ENCODE assay signal across 1 cellular context in genomic region chr10:5685764-5686240, GRCh38.
TF ChIP-seq lines count a peak whose summit lies in the region.

No MANE protein-coding gene starts in this region.

TF ChIP-seq in K562, 482 proteins besides CTCF, POLR2A, EP300 and RAD21:
- TF ChIP-seq ZBTB40 (IDR thresholded peaks at IDR 0.05) (peak; percentile 56), ZBTB40 (CRISPR knock-in tag; IDR thresholded peaks at IDR 0.05) (no peak), TFAP4 (CRISPR knock-in tag; IDR thresholded peaks at IDR 0.05; ENCODE audit: borderline replicate concordance) (no peak), TARDBP (IDR thresholded peaks at IDR 0.05) (no peak), KLF6 (CRISPR knock-in tag; IDR thresholded peaks at IDR 0.05; ENCODE audit: borderline replicate concordance) (no peak), CREBBP (IDR thresholded peaks at IDR 0.05; ENCODE audit: low read depth, low read length) (no peak), CGGBP1 (CRISPR knock-in tag; IDR thresholded peaks at IDR 0.05) (no peak), BCOR (IDR thresholded peaks at IDR 0.05) (0 out of 2 replicates have a peak, but pooled peaks have one; percentile 4), ZNF431 (CRISPR knock-in tag; IDR thresholded peaks at IDR 0.05) (0 out of 2 replicates have a peak, but pooled peaks have one; percentile 22), SPI1 (IDR thresholded peaks at IDR 0.05; ENCODE audit: borderline replicate concordance, low read depth, low read length) (no peak), SMARCB1 (IDR thresholded peaks at IDR 0.05; ENCODE audit: insufficient read length, low read depth) (peak; percentile 33), ADNP (tag; IDR thresholded peaks at IDR 0.05) (no peak), RBM15 (IDR thresholded peaks at IDR 0.05; ENCODE audit: insufficient read depth, low read length) (no peak), THAP7 (CRISPR knock-in tag; IDR thresholded peaks at IDR 0.05) (no peak), TRIM28 (IDR thresholded peaks at IDR 0.05) (0 out of 2 replicates have a peak, but pooled peaks have one; percentile 1), GTF3C2 (IDR thresholded peaks at IDR 0.05; ENCODE audit: borderline replicate concordance, extremely low read depth, insufficient read length) (no peak), E2F6 (IDR thresholded peaks at IDR 0.05; ENCODE audit: borderline replicate concordance in 1 of 2, extremely low read depth in 1 of 2, insufficient read depth in 1 of 2, insufficient read length in 1 of 2, low read depth in 1 of 2, low read length in 1 of 2, poor library complexity in 1 of 2, severe bottlenecking in 1 of 2) (no peak), CHD1 (IDR thresholded peaks at IDR 0.05; ENCODE audit: low read length) (peak; percentile 5), ZNF184 (CRISPR knock-in tag; IDR thresholded peaks at IDR 0.05) (no peak), AFF4 (CRISPR knock-in tag; IDR thresholded peaks at IDR 0.05) (0 out of 2 replicates have a peak, but pooled peaks have one; percentile 7), SOX6 (IDR thresholded peaks at IDR 0.05) (0 out of 2 replicates have a peak, but pooled peaks have one; percentile 8), SMC3 (conservative IDR thresholded peaks at IDR 0.05; ENCODE audit: insufficient read depth, low read depth, low read length) (no peak), MTF1 (CRISPR knock-in tag; IDR thresholded peaks at IDR 0.05; ENCODE audit: borderline replicate concordance) (no peak)
